ENCODE assay signal across 24 cellular contexts in genomic region chr11:57373146-57373545, GRCh38. TPM values are rescaled to one million over a fixed set of nuclear protein-coding genes. Genes with fewer than 3 reads are reported as not detected.
"Had no signal": no experiment of that assay in that cellular context is flagged by ENCODE, and none has a peak within 500 bp of the region (broad histone marks: within the 10 kb centered on the region; RNA-seq: fewer than 3 reads in every experiment).

No MANE protein-coding gene starts in this region.

- H3K9ac ChIP-seq: parathyroid adenoma had no signal

- H3K4me1 ChIP-seq: gastroesophageal sphincter, parathyroid adenoma, prostate gland, sigmoid colon, stomach, transverse colon had no signal

- H3K9me3 ChIP-seq: gastroesophageal sphincter, left lung, prostate gland, sigmoid colon, stomach, thoracic aorta, transverse colon had no signal

- H3K79me2 ChIP-seq: parathyroid adenoma had no signal

- H3K27ac ChIP-seq: dorsolateral prefrontal cortex, gastroesophageal sphincter, left lung, parathyroid adenoma, prostate gland, sigmoid colon, skin epidermis, stomach, thoracic aorta, transverse colon had no signal

- H3K36me3 ChIP-seq: gastroesophageal sphincter, left lung, prostate gland, sigmoid colon, stomach, thoracic aorta, transverse colon had no signal

- DNase-seq: cortex of kidney; dorsolateral prefrontal cortex; effector CD8-positive, alpha-beta T cell; hippocampal formation; kidney glomerular epithelial cell; left lung; mesenchymal stem cell; naive B cell; retina; sigmoid colon; stimulated activated CD4-positive, alpha-beta T cell treated with anti-CD3 and anti-CD28 coated beads, Interleukin-12 subunit alpha, Interleukin-12 subunit beta, amount 100 ng/mL, for 4 hours; stimulated activated naive CD4-positive, alpha-beta T cell; stomach; substantia nigra; transverse colon had no signal

- H2AFZ ChIP-seq: parathyroid adenoma had no signal

- H3K4me3 ChIP-seq: dorsolateral prefrontal cortex, gastroesophageal sphincter, left lung, lung, prostate gland, sigmoid colon, skin epidermis, stomach, thoracic aorta, transverse colon had no signal

- ATAC-seq: gastroesophageal sphincter, left lung had no signal

- H3K27me3 ChIP-seq: dorsolateral prefrontal cortex, transverse colon had no signal

RNA-seq across cellular contexts. Expression of gene PRG3, which starts 7.8 kb away (rescaled TPM):
- total RNA-seq: dorsolateral prefrontal cortex, gastroesophageal sphincter, left lung, omental fat pad, prostate gland, sigmoid colon, stomach, thoracic aorta, transverse colon, ureter had no signal
- polyA plus RNA-seq: esophagus, sigmoid colon, stomach had no signal

RNA-seq across cellular contexts. Expression of gene PRG2, which starts 17.3 kb away (rescaled TPM):
- total RNA-seq: gastroesophageal sphincter, sigmoid colon, transverse colon had no signal
- polyA plus RNA-seq: sigmoid colon had no signal

RNA-seq across cellular contexts. Expression of gene P2RX3, which starts 35.0 kb away (rescaled TPM):
- total RNA-seq: left lung, omental fat pad, thoracic aorta, transverse colon had no signal
- polyA plus RNA-seq: esophagus, lung, stomach had no signal
